ENCODE assay signal across 1 cellular context in the genomic region with DNA sequence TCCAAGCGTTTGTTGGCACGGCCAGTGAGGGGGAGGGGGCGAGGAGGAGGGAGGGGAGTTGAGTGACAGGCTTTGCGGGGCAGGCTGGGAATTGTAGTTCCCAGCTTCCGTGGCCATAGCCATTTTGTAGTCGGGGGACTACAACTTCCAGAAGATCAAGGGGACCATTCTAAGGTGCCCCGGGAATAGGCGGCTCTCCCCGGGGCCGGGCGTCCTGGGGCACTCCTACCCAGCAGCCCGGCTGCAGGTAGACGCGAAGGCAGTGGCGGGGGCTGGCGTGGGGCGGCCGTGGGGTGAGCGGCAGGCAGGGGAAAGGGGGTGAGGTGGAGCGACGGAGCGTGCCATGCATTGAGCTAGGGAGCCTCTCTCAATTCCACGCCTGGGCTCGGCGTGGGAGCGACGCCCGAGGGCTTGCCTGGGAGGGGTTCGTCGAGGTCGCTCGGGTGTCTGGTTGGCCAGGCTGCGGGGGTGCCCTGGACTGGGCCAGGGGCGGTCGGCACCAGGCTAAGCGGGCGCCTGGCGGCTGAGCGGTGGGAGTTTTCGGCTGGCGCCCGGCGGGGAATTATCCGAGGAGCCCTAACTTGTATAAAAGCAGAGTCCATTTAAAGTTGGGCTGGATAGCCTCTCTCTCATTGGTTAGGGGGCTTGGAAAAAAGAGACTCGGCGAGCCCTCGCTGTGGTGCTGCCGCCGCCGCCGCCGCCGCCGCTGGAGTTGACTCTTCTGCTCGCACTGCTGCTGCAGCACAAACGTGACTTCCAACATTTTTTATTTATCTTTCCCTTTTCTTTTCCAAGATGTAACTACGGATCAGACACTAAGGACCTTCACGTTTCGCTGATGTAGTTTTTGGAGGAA.
TF ChIP-seq lines count a peak whose summit lies in the region.

A gene (plus strand): TSS at position 709 of the 856 bp plus-strand sequence. CDS start 471 bp downstream, outside the sequence.

TF ChIP-seq in HepG2, 621 proteins besides CTCF, POLR2A, EP300 and RAD21 (continued from another document and continues in another):
- TF ChIP-seq, protein P1, sequence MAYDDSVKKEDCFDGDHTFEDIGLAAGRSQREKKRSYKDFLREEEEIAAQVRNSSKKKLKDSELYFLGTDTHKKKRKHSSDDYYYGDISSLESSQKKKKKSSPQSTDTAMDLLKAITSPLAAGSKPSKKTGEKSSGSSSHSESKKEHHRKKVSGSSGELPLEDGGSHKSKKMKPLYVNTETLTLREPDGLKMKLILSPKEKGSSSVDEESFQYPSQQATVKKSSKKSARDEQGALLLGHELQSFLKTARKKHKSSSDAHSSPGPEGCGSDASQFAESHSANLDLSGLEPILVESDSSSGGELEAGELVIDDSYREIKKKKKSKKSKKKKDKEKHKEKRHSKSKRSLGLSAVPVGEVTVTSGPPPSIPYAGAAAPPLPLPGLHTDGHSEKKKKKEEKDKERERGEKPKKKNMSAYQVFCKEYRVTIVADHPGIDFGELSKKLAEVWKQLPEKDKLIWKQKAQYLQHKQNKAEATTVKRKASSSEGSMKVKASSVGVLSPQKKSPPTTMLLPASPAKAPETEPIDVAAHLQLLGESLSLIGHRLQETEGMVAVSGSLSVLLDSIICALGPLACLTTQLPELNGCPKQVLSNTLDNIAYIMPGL (CRISPR knock-in tag; IDR thresholded peaks at IDR 0.05; ENCODE audit: borderline replicate concordance in 1 of 2, low read depth in 1 of 2) = peak; percentile 54 to 66; a peak in 2 of 4 replicates
- TF ChIP-seq ZSCAN29 (CRISPR knock-in tag; conservative IDR thresholded peaks at IDR 0.05) (no peak), WIZ (CRISPR knock-in tag; IDR thresholded peaks at IDR 0.05) (peak; percentile 59; the same call in 1 of the 2 replicates), ZZZ3 (CRISPR knock-in tag; IDR thresholded peaks at IDR 0.05; ENCODE audit: borderline replicate concordance) (0 out of 2 replicates have a peak, but pooled peaks have one; percentile 39), PCBP2 (optimal IDR thresholded peaks at IDR 0.05; ENCODE audit: low read depth, low read length, poor library complexity, severe bottlenecking) (no peak), ZNF34 (CRISPR knock-in tag; IDR thresholded peaks at IDR 0.05; ENCODE audit: borderline replicate concordance) (no peak; the same call in 1 of the 2 replicates), AHR (CRISPR knock-in tag; IDR thresholded peaks at IDR 0.05) (peak; percentile 72), ZNF501 (CRISPR knock-in tag; IDR thresholded peaks at IDR 0.05) (peak; percentile 89), ZNF138 (CRISPR knock-in tag; IDR thresholded peaks at IDR 0.05; ENCODE audit: low read depth) (no peak), BRD4 (CRISPR knock-in tag; IDR thresholded peaks at IDR 0.05) (peak; percentile 21; the same call in 1 of the 2 replicates), ZNF703 (CRISPR knock-in tag; IDR thresholded peaks at IDR 0.05; ENCODE audit: borderline replicate concordance) (no peak), SSRP1 (CRISPR knock-in tag; IDR thresholded peaks at IDR 0.05) (0 out of 2 replicates have a peak, but pooled peaks have one; percentile 44), ARNT2 (CRISPR knock-in tag; IDR thresholded peaks at IDR 0.05; ENCODE audit: low read depth) (no peak), SRSF1 (optimal IDR thresholded peaks at IDR 0.05; ENCODE audit: low read depth, low read length) (peak; percentile 79), KAT7 (CRISPR knock-in tag; IDR thresholded peaks at IDR 0.05; ENCODE audit: borderline replicate concordance) (peak; percentile 86), DPF2 (CRISPR knock-in tag; IDR thresholded peaks at IDR 0.05; ENCODE audit: borderline replicate concordance, low read depth) (0 out of 2 replicates have a peak, but pooled peaks have one; percentile 16), SALL2 (CRISPR knock-in tag; IDR thresholded peaks at IDR 0.05) (no peak; the same call in 1 of the 2 replicates), GTF3A (CRISPR knock-in tag; conservative IDR thresholded peaks at IDR 0.05) (no peak), NAIF1 (CRISPR knock-in tag; IDR thresholded peaks at IDR 0.05; ENCODE audit: borderline replicate concordance) (peak; percentile 84), ZNF180 (CRISPR knock-in tag; IDR thresholded peaks at IDR 0.05; ENCODE audit: borderline replicate concordance, low read depth) (no peak), ELF4 (CRISPR knock-in tag; IDR thresholded peaks at IDR 0.05; ENCODE audit: borderline replicate concordance) (no peak; the same call in 1 of the 2 replicates), KDM6A (CRISPR knock-in tag; IDR thresholded peaks at IDR 0.05; ENCODE audit: low read depth) (no peak), ARNT (IDR thresholded peaks at IDR 0.05) (no peak), NR2F1 (CRISPR knock-in tag; IDR thresholded peaks at IDR 0.05) (peak in 1 of 2 experiments; percentile 42; a peak in 1 of 4 replicates), ZNF775 (CRISPR knock-in tag; IDR thresholded peaks at IDR 0.05; ENCODE audit: borderline replicate concordance) (peak; percentile 83), ZSCAN25 (CRISPR knock-in tag; IDR thresholded peaks at IDR 0.05) (peak; percentile 78), KDM5A (IDR thresholded peaks at IDR 0.05; ENCODE audit: borderline replicate concordance, low read length) (peak; percentile 66; the same call in 1 of the 2 replicates), EZH2 (conservative IDR thresholded peaks at IDR 0.05; ENCODE audit: low read depth, low read length) (no peak; the same call in 1 of the 2 replicates), ZSCAN30 (CRISPR knock-in tag; IDR thresholded peaks at IDR 0.05) (no peak), THYN1 (CRISPR knock-in tag; IDR thresholded peaks at IDR 0.05; ENCODE audit: borderline replicate concordance, low read depth) (no peak), RNF2 (conservative IDR thresholded peaks at IDR 0.05; ENCODE audit: low read depth) (no peak), ZNF12 (CRISPR knock-in tag; IDR thresholded peaks at IDR 0.05) (0 out of 2 replicates have a peak, but pooled peaks have one; percentile 24), ZNF382 (CRISPR knock-in tag; IDR thresholded peaks at IDR 0.05; ENCODE audit: borderline replicate concordance) (no peak), ZFP62 (CRISPR knock-in tag; IDR thresholded peaks at IDR 0.05) (no peak), HIVEP1 (CRISPR knock-in tag; IDR thresholded peaks at IDR 0.05) (peak; percentile 62; the same call in 1 of the 2 replicates), FOSL1 (CRISPR knock-in tag; IDR thresholded peaks at IDR 0.05; ENCODE audit: borderline replicate concordance) (no peak), TEAD3 (CRISPR knock-in tag; optimal IDR thresholded peaks at IDR 0.05; ENCODE audit: borderline replicate concordance) (peak; percentile 30), FOXA3 (CRISPR knock-in tag; IDR thresholded peaks at IDR 0.05) (peak; percentile 33; the same call in 1 of the 2 replicates), LCORL (IDR thresholded peaks at IDR 0.05) (no peak), LCORL (CRISPR knock-in tag; IDR thresholded peaks at IDR 0.05) (peak; percentile 66), PRPF4 (IDR thresholded peaks at IDR 0.05; ENCODE audit: low read depth, low read length, poor library complexity, severe bottlenecking) (no peak), ZNF792 (CRISPR knock-in tag; IDR thresholded peaks at IDR 0.05) (peak; percentile 19; the same call in 1 of the 2 replicates), MZF1 (CRISPR knock-in tag; IDR thresholded peaks at IDR 0.05; ENCODE audit: borderline replicate concordance) (peak; percentile 83; the same call in 1 of the 2 replicates), RFXAP (CRISPR knock-in tag; IDR thresholded peaks at IDR 0.05; ENCODE audit: borderline replicate concordance) (peak; percentile 75; the same call in 1 of the 2 replicates), SNRNP70 (IDR thresholded peaks at IDR 0.05; ENCODE audit: low read depth, low read length) (no peak)
- TF ChIP-seq, protein P2, sequence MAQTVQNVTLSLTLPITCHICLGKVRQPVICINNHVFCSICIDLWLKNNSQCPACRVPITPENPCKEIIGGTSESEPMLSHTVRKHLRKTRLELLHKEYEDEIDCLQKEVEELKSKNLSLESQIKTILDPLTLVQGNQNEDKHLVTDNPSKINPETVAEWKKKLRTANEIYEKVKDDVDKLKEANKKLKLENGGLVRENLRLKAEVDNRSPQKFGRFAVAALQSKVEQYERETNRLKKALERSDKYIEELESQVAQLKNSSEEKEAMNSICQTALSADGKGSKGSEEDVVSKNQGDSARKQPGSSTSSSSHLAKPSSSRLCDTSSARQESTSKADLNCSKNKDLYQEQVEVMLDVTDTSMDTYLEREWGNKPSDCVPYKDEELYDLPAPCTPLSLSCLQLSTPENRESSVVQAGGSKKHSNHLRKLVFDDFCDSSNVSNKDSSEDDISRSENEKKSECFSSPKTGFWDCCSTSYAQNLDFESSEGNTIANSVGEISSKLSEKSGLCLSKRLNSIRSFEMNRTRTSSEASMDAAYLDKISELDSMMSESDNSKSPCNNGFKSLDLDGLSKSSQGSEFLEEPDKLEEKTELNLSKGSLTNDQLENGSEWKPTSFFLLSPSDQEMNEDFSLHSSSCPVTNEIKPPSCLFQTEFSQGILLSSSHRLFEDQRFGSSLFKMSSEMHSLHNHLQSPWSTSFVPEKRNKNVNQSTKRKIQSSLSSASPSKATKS (CRISPR knock-in tag; IDR thresholded peaks at IDR 0.05) = no peak; the same call in 1 of the 2 replicates
- TF ChIP-seq, protein P3, sequence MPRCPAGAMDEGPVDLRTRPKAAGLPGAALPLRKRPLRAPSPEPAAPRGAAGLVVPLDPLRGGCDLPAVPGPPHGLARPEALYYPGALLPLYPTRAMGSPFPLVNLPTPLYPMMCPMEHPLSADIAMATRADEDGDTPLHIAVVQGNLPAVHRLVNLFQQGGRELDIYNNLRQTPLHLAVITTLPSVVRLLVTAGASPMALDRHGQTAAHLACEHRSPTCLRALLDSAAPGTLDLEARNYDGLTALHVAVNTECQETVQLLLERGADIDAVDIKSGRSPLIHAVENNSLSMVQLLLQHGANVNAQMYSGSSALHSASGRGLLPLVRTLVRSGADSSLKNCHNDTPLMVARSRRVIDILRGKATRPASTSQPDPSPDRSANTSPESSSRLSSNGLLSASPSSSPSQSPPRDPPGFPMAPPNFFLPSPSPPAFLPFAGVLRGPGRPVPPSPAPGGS (CRISPR knock-in tag; IDR thresholded peaks at IDR 0.05) = peak; percentile 47; the same call in 1 of the 2 replicates
- TF ChIP-seq, protein P4, sequence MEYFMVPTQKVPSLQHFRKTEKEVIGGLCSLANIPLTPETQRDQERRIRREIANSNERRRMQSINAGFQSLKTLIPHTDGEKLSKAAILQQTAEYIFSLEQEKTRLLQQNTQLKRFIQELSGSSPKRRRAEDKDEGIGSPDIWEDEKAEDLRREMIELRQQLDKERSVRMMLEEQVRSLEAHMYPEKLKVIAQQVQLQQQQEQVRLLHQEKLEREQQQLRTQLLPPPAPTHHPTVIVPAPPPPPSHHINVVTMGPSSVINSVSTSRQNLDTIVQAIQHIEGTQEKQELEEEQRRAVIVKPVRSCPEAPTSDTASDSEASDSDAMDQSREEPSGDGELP (IDR thresholded peaks at IDR 0.05; ENCODE audit: borderline replicate concordance, low read depth) = peak; percentile 10; the same call in 1 of the 2 replicates
- TF ChIP-seq, protein P5, sequence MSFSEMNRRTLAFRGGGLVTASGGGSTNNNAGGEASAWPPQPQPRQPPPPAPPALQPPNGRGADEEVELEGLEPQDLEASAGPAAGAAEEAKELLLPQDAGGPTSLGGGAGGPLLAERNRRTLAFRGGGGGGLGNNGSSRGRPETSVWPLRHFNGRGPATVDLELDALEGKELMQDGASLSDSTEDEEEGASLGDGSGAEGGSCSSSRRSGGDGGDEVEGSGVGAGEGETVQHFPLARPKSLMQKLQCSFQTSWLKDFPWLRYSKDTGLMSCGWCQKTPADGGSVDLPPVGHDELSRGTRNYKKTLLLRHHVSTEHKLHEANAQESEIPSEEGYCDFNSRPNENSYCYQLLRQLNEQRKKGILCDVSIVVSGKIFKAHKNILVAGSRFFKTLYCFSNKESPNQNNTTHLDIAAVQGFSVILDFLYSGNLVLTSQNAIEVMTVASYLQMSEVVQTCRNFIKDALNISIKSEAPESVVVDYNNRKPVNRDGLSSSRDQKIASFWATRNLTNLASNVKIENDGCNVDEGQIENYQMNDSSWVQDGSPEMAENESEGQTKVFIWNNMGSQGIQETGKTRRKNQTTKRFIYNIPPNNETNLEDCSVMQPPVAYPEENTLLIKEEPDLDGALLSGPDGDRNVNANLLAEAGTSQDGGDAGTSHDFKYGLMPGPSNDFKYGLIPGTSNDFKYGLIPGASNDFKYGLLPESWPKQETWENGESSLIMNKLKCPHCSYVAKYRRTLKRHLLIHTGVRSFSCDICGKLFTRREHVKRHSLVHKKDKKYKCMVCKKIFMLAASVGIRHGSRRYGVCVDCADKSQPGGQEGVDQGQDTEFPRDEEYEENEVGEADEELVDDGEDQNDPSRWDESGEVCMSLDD (CRISPR knock-in tag; IDR thresholded peaks at IDR 0.05; ENCODE audit: borderline replicate concordance) = peak; percentile 80; the same call in 1 of the 2 replicates
- TF ChIP-seq, protein P6, sequence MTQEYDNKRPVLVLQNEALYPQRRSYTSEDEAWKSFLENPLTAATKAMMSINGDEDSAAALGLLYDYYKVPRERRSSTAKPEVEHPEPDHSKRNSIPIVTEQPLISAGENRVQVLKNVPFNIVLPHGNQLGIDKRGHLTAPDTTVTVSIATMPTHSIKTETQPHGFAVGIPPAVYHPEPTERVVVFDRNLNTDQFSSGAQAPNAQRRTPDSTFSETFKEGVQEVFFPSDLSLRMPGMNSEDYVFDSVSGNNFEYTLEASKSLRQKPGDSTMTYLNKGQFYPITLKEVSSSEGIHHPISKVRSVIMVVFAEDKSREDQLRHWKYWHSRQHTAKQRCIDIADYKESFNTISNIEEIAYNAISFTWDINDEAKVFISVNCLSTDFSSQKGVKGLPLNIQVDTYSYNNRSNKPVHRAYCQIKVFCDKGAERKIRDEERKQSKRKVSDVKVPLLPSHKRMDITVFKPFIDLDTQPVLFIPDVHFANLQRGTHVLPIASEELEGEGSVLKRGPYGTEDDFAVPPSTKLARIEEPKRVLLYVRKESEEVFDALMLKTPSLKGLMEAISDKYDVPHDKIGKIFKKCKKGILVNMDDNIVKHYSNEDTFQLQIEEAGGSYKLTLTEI (CRISPR knock-in tag; conservative IDR thresholded peaks at IDR 0.05) = no peak
- TF ChIP-seq, protein P7, sequence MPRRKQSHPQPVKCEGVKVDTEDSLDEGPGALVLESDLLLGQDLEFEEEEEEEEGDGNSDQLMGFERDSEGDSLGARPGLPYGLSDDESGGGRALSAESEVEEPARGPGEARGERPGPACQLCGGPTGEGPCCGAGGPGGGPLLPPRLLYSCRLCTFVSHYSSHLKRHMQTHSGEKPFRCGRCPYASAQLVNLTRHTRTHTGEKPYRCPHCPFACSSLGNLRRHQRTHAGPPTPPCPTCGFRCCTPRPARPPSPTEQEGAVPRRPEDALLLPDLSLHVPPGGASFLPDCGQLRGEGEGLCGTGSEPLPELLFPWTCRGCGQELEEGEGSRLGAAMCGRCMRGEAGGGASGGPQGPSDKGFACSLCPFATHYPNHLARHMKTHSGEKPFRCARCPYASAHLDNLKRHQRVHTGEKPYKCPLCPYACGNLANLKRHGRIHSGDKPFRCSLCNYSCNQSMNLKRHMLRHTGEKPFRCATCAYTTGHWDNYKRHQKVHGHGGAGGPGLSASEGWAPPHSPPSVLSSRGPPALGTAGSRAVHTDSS (CRISPR knock-in tag; conservative IDR thresholded peaks at IDR 0.05) = no peak
- TF ChIP-seq, protein P8, sequence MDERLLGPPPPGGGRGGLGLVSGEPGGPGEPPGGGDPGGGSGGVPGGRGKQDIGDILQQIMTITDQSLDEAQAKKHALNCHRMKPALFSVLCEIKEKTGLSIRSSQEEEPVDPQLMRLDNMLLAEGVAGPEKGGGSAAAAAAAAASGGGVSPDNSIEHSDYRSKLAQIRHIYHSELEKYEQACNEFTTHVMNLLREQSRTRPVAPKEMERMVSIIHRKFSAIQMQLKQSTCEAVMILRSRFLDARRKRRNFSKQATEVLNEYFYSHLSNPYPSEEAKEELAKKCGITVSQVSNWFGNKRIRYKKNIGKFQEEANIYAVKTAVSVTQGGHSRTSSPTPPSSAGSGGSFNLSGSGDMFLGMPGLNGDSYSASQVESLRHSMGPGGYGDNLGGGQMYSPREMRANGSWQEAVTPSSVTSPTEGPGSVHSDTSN (CRISPR knock-in tag; IDR thresholded peaks at IDR 0.05) = peak; percentile 94
